1 cellular context compared by ENCODE assay signal in the genomic region with DNA sequence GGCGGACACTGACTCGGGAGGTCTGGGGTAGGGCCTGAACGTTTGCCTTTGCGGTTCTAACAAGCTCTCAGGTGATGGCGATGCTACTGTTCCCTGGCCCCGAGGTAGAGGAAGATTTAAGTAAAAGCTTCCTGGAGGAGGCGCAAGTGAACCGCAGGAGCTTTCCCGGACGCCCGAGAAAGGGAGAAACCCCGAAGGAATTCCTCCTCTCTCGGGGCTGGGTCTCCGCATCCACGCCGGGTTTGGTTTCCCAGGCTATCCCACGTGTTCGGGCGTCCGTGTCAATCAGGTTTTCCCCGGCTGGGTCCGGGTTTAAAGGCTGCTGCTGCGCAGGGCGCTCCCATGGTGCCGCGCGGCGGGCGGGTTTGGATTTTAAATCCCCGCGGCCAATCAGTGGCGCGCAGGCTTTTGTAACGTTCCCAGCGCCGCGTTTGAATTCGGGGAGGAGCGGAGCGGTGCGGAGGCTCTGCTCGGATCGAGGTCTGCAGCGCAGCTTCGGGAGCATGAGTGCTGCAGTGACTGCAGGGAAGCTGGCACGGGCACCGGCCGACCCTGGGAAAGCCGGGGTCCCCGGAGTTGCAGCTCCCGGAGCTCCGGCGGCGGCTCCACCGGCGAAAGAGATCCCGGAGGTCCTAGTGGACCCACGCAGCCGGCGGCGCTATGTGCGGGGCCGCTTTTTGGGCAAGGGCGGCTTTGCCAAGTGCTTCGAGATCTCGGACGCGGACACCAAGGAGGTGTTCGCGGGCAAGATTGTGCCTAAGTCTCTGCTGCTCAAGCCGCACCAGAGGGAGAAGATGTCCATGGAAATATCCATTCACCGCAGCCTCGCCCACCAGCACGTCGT.
TF ChIP-seq lines count a peak whose summit lies in the region.

A gene (plus strand): TSS at position 460 of the 844 bp plus-strand sequence. CDS start 44 bp downstream, at position 504.

TF ChIP-seq in K562, 482 proteins besides CTCF, POLR2A, EP300 and RAD21 (continued from another document and continues in another):
- TF ChIP-seq, protein P1, sequence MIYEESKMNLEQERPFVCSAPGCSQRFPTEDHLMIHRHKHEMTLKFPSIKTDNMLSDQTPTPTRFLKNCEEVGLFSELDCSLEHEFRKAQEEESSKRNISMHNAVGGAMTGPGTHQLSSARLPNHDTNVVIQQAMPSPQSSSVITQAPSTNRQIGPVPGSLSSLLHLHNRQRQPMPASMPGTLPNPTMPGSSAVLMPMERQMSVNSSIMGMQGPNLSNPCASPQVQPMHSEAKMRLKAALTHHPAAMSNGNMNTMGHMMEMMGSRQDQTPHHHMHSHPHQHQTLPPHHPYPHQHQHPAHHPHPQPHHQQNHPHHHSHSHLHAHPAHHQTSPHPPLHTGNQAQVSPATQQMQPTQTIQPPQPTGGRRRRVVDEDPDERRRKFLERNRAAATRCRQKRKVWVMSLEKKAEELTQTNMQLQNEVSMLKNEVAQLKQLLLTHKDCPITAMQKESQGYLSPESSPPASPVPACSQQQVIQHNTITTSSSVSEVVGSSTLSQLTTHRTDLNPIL (CRISPR knock-in tag; IDR thresholded peaks at IDR 0.05) = no peak
- peak; percentile 85 for TF ChIP-seq FIP1L1 (IDR thresholded peaks at IDR 0.05; ENCODE audit: low read depth, low read length, poor library complexity, severe bottlenecking)
- TF ChIP-seq, protein P2, sequence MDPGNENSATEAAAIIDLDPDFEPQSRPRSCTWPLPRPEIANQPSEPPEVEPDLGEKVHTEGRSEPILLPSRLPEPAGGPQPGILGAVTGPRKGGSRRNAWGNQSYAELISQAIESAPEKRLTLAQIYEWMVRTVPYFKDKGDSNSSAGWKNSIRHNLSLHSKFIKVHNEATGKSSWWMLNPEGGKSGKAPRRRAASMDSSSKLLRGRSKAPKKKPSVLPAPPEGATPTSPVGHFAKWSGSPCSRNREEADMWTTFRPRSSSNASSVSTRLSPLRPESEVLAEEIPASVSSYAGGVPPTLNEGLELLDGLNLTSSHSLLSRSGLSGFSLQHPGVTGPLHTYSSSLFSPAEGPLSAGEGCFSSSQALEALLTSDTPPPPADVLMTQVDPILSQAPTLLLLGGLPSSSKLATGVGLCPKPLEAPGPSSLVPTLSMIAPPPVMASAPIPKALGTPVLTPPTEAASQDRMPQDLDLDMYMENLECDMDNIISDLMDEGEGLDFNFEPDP (CRISPR knock-in tag; IDR thresholded peaks at IDR 0.05) = no peak
- TF ChIP-seq, protein P3, sequence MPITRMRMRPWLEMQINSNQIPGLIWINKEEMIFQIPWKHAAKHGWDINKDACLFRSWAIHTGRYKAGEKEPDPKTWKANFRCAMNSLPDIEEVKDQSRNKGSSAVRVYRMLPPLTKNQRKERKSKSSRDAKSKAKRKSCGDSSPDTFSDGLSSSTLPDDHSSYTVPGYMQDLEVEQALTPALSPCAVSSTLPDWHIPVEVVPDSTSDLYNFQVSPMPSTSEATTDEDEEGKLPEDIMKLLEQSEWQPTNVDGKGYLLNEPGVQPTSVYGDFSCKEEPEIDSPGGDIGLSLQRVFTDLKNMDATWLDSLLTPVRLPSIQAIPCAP (CRISPR knock-in tag; IDR thresholded peaks at IDR 0.05; ENCODE audit: borderline replicate concordance) = peak; percentile 55; the same call in 1 of the 2 replicates
- TF ChIP-seq, protein P4, sequence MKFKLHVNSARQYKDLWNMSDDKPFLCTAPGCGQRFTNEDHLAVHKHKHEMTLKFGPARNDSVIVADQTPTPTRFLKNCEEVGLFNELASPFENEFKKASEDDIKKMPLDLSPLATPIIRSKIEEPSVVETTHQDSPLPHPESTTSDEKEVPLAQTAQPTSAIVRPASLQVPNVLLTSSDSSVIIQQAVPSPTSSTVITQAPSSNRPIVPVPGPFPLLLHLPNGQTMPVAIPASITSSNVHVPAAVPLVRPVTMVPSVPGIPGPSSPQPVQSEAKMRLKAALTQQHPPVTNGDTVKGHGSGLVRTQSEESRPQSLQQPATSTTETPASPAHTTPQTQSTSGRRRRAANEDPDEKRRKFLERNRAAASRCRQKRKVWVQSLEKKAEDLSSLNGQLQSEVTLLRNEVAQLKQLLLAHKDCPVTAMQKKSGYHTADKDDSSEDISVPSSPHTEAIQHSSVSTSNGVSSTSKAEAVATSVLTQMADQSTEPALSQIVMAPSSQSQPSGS (CRISPR knock-in tag; IDR thresholded peaks at IDR 0.05) = no peak
- TF ChIP-seq RBM22 (IDR thresholded peaks at IDR 0.05; ENCODE audit: low read depth, low read length, poor library complexity, severe bottlenecking) = no peak
- TF ChIP-seq ZNF644 (tag; IDR thresholded peaks at IDR 0.05; ENCODE audit: low read depth) = no peak
- TF ChIP-seq, protein P5, sequence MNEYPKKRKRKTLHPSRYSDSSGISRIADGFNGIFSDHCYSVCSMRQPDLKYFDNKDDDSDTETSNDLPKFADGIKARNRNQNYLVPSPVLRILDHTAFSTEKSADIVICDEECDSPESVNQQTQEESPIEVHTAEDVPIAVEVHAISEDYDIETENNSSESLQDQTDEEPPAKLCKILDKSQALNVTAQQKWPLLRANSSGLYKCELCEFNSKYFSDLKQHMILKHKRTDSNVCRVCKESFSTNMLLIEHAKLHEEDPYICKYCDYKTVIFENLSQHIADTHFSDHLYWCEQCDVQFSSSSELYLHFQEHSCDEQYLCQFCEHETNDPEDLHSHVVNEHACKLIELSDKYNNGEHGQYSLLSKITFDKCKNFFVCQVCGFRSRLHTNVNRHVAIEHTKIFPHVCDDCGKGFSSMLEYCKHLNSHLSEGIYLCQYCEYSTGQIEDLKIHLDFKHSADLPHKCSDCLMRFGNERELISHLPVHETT (CRISPR knock-in tag; conservative IDR thresholded peaks at IDR 0.05 in 1 of 2, IDR thresholded peaks at IDR 0.05 in 1 of 2) = peak in 1 of 2 experiments; percentile 55; a peak in 1 of 4 replicates
- TF ChIP-seq BCOR (IDR thresholded peaks at IDR 0.05) = peak; percentile 74; the same call in 1 of the 2 replicates
- peak; percentile 67; the same call in 1 of the 2 replicates for TF ChIP-seq LEF1 (IDR thresholded peaks at IDR 0.05)
- no peak; the same call in 1 of the 2 replicates for TF ChIP-seq TGIF2 (CRISPR knock-in tag; IDR thresholded peaks at IDR 0.05)
- peak; percentile 99 for TF ChIP-seq MYC (IDR thresholded peaks at IDR 0.05; ENCODE audit: low read depth, low read length)
- peak; percentile 69; the same call in 1 of the 2 replicates for TF ChIP-seq MYC (CRISPR knock-in tag; IDR thresholded peaks at IDR 0.05; ENCODE audit: borderline replicate concordance, low read depth)
- TF ChIP-seq, protein P6, sequence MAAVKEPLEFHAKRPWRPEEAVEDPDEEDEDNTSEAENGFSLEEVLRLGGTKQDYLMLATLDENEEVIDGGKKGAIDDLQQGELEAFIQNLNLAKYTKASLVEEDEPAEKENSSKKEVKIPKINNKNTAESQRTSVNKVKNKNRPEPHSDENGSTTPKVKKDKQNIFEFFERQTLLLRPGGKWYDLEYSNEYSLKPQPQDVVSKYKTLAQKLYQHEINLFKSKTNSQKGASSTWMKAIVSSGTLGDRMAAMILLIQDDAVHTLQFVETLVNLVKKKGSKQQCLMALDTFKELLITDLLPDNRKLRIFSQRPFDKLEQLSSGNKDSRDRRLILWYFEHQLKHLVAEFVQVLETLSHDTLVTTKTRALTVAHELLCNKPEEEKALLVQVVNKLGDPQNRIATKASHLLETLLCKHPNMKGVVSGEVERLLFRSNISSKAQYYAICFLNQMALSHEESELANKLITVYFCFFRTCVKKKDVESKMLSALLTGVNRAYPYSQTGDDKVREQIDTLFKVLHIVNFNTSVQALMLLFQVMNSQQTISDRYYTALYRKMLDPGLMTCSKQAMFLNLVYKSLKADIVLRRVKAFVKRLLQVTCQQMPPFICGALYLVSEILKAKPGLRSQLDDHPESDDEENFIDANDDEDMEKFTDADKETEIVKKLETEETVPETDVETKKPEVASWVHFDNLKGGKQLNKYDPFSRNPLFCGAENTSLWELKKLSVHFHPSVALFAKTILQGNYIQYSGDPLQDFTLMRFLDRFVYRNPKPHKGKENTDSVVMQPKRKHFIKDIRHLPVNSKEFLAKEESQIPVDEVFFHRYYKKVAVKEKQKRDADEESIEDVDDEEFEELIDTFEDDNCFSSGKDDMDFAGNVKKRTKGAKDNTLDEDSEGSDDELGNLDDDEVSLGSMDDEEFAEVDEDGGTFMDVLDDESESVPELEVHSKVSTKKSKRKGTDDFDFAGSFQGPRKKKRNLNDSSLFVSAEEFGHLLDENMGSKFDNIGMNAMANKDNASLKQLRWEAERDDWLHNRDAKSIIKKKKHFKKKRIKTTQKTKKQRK (IDR thresholded peaks at IDR 0.05; ENCODE audit: borderline replicate concordance, low read depth, low read length) = no peak
- peak; percentile 54 for TF ChIP-seq PCBP1 (IDR thresholded peaks at IDR 0.05; ENCODE audit: low read depth, low read length, poor library complexity, severe bottlenecking)
- peak; percentile 48; the same call in 1 of the 2 replicates for TF ChIP-seq PHF8 (IDR thresholded peaks at IDR 0.05; ENCODE audit: borderline replicate concordance, low read length)
- TF ChIP-seq SUPT5H (IDR thresholded peaks at IDR 0.05) = peak; percentile 70
- no peak for TF ChIP-seq ZNF217 (CRISPR knock-in tag; IDR thresholded peaks at IDR 0.05)
- TF ChIP-seq, protein P7, sequence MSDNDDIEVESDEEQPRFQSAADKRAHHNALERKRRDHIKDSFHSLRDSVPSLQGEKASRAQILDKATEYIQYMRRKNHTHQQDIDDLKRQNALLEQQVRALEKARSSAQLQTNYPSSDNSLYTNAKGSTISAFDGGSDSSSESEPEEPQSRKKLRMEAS (CRISPR knock-in tag; IDR thresholded peaks at IDR 0.05) = peak; percentile 96
- peak; percentile 63 for TF ChIP-seq MBD2 (IDR thresholded peaks at IDR 0.05; ENCODE audit: borderline replicate concordance, low read depth)
- TF ChIP-seq, protein P8, sequence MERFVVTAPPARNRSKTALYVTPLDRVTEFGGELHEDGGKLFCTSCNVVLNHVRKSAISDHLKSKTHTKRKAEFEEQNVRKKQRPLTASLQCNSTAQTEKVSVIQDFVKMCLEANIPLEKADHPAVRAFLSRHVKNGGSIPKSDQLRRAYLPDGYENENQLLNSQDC (CRISPR knock-in tag; IDR thresholded peaks at IDR 0.05) = no peak
- no peak for TF ChIP-seq CHCHD3 (CRISPR knock-in tag; IDR thresholded peaks at IDR 0.05)
- TF ChIP-seq TSC22D4 (tag; IDR thresholded peaks at IDR 0.05) = no peak
- TF ChIP-seq LCOR (CRISPR knock-in tag; IDR thresholded peaks at IDR 0.05) = peak; percentile 99
- TF ChIP-seq BDP1 (IDR thresholded peaks at IDR 0.05; ENCODE audit: insufficient read depth, insufficient read length) = no peak
- TF ChIP-seq ELF2 (CRISPR knock-in tag; IDR thresholded peaks at IDR 0.05) = no peak
- TF ChIP-seq DDX20 (tag; IDR thresholded peaks at IDR 0.05; ENCODE audit: low read depth) = no peak
- TF ChIP-seq HCFC1 (IDR thresholded peaks at IDR 0.05; ENCODE audit: low read depth, low read length) = peak; percentile 41; the same call in 1 of the 2 replicates
- TF ChIP-seq ESRRA (IDR thresholded peaks at IDR 0.05; ENCODE audit: borderline replicate concordance, low read depth) = no peak; the same call in 1 of the 2 replicates
- TF ChIP-seq, protein P9, sequence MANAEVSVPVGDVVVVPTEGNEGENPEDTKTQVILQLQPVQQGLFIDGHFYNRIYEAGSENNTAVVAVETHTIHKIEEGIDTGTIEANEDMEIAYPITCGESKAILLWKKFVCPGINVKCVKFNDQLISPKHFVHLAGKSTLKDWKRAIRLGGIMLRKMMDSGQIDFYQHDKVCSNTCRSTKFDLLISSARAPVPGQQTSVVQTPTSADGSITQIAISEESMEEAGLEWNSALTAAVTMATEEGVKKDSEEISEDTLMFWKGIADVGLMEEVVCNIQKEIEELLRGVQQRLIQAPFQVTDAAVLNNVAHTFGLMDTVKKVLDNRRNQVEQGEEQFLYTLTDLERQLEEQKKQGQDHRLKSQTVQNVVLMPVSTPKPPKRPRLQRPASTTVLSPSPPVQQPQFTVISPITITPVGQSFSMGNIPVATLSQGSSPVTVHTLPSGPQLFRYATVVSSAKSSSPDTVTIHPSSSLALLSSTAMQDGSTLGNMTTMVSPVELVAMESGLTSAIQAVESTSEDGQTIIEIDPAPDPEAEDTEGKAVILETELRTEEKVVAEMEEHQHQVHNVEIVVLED (CRISPR knock-in tag; IDR thresholded peaks at IDR 0.05) = no peak
- TF ChIP-seq ZNF239 (CRISPR knock-in tag; IDR thresholded peaks at IDR 0.05) = no peak
- no peak for TF ChIP-seq PRMT5 (CRISPR knock-in tag; IDR thresholded peaks at IDR 0.05)
- peak; percentile 12; the same call in 1 of the 2 replicates for TF ChIP-seq RB1 (IDR thresholded peaks at IDR 0.05; ENCODE audit: low read depth)
- TF ChIP-seq SMARCE1 (IDR thresholded peaks at IDR 0.05) = no peak
- TF ChIP-seq ZKSCAN3 (CRISPR knock-in tag; IDR thresholded peaks at IDR 0.05) = peak; percentile 47; the same call in 1 of the 2 replicates
- 0 out of 2 replicates have a peak, but pooled peaks have one; percentile 9 for TF ChIP-seq TCFL5 (CRISPR knock-in tag; conservative IDR thresholded peaks at IDR 0.05)
- TF ChIP-seq, protein P10, sequence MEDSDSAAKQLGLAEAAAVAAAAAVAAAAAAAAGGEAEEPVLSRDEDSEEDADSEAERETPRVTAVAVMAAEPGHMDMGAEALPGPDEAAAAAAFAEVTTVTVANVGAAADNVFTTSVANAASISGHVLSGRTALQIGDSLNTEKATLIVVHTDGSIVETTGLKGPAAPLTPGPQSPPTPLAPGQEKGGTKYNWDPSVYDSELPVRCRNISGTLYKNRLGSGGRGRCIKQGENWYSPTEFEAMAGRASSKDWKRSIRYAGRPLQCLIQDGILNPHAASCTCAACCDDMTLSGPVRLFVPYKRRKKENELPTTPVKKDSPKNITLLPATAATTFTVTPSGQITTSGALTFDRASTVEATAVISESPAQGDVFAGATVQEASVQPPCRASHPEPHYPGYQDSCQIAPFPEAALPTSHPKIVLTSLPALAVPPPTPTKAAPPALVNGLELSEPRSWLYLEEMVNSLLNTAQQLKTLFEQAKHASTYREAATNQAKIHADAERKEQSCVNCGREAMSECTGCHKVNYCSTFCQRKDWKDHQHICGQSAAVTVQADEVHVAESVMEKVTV (CRISPR knock-in tag; IDR thresholded peaks at IDR 0.05) = peak; percentile 54
- no peak for TF ChIP-seq MTA1 (IDR thresholded peaks at IDR 0.05; ENCODE audit: borderline replicate concordance)
